ENCODE assay signal across 22 cellular contexts in genomic region chr3:172051310-172051956, GRCh38.
"Had no signal": no experiment of that assay in that cellular context is flagged by ENCODE, and none has a peak within 500 bp of the region (broad histone marks: within the 10 kb centered on the region; RNA-seq: fewer than 3 reads in every experiment).

No MANE protein-coding gene starts in this region.

- H3K27me3 ChIP-seq: SJSA1 had no signal

- FAIRE-seq: RCC 7860 had no signal

- H3K4me3 ChIP-seq: SJSA1, SK-N-MC had no signal

- H3K9me3 ChIP-seq: SJSA1 had no signal

- H3K4me2 ChIP-seq: KMS-11 had no signal

- H3K27ac ChIP-seq: KMS-11, SJSA1, SK-N-MC had no signal

- H3K9ac ChIP-seq: KMS-11 had no signal

- DNase-seq: IMR-90, Kasumi-1, MV-4-11, NCI-H1092, NCI-H1105 treated with DMSO at 0.1 percent for 48 hours, NCI-H1417 treated with DMSO at 0.1 percent for 48 hours, NCI-H146, NCI-H1694 treated with DMSO at 0.1 percent for 48 hours, NCI-H1930, NCI-H2081, NCI-H2107, NCI-H2227 treated with DMSO at 0.1 percent for 48 hours, NCI-H524, NCI-H526 treated with DMSO at 0.1 percent for 48 hours, NCI-H748 treated with DMSO at 0.1 percent for 48 hours, Right ventricle myocardium superior, RPMI8226, SIG-M5 had no signal
